In the genomic region with DNA sequence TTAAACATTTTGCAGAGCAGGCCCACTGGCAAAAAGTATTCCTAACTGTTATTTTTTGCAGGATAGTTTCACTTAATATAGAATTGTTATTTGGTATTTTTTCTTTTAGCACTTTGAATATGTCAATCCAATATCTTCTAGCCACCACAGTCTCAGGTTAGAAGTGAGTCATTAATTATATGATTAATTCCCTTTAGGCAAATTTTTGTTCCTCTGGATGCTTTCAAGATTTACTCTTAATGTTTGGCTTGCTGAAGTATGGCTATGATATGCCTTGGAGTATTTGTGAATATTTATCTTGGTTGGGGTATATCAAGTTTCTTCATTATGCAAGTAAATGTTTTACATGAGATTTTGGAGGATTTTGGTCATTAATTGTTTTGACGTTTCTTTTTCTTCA, we compare ENCODE assay signal across 34 cellular contexts.
"Had no signal": no experiment of that assay in that cellular context is flagged by ENCODE, and none has a peak within 500 bp of the region (broad histone marks: within the 10 kb centered on the region; RNA-seq: fewer than 3 reads in every experiment).

No MANE protein-coding gene starts in this region.

- DNase-seq: activated B cell treated with CpG ODN at 0.5 μM for 24 hours; activated CD4-positive, alpha-beta memory T cell treated with anti-CD3 and anti-CD28 coated beads for 36 hours; activated CD4-positive, alpha-beta T cell treated with anti-CD3 and anti-CD28 coated beads for 4 hours; activated CD4-positive, alpha-beta T cell treated with anti-CD3 and anti-CD28 coated beads, Interleukin-2, amount 10 ng/mL, durations not matched to agents 24 days and 14 days; activated CD4-positive, alpha-beta T cell treated with anti-CD3 and anti-CD28 coated beads, Interleukin-2, amount 50 U/mL, for 1 hour; activated CD4-positive, alpha-beta T cell treated with anti-CD3 and anti-CD28 coated beads, Interleukin-2, amount 50 U/mL, for 4 hours; activated CD4-positive, CD25-positive, alpha-beta regulatory T cell treated with anti-CD3 and anti-CD28 coated beads, Interleukin-2, amount 50 U/mL, for 72 hours; activated CD8-positive, alpha-beta memory T cell treated with anti-CD3 and anti-CD28 coated beads, Interleukin-2, amount 50 U/mL, for 4 hours; activated CD8-positive, alpha-beta T cell treated with anti-CD3 and anti-CD28 coated beads for 36 hours; activated effector memory CD4-positive, alpha-beta T cell treated with anti-CD3 and anti-CD28 coated beads, Interleukin-2, amount 50 U/mL, for 16 hours; activated gamma-delta T cell treated with Interleukin-2 at 50 U/mL for 16 hours; activated naive CD4-positive, alpha-beta T cell; activated naive CD4-positive, alpha-beta T cell treated with anti-CD3 and anti-CD28 coated beads for 36 hours; activated naive CD4-positive, alpha-beta T cell treated with anti-CD3 and anti-CD28 coated beads, Interleukin-2, amount 50 U/mL, for 16 hours; activated naive CD8-positive, alpha-beta T cell treated with anti-CD3 and anti-CD28 coated beads for 36 hours; activated T-cell treated with anti-CD3 and anti-CD28 coated beads for 4 hours; activated T-cell treated with anti-CD3 and anti-CD28 coated beads, Interleukin-2, amount 50 U/mL, for 1 hour; activated T-cell treated with anti-CD3 and anti-CD28 coated beads, Interleukin-2, amount 50 U/mL, for 4 hours; activated T-cell treated with anti-CD3 and anti-CD28 coated beads, Interleukin-2, amount 50 U/mL, for 72 hours; adrenal gland; amniotic stem cell; aorta; body of pancreas; brain microvascular endothelial cell; central memory CD4-positive, alpha-beta T cell; SW 1271; T-helper 1 cell; T-helper 2 cell; T-helper 9 cell had no signal

- FAIRE-seq: astrocyte, TTC549 had no signal

- H3K36me3 ChIP-seq: adrenal gland, brain microvascular endothelial cell had no signal

- H3K4me3 ChIP-seq: adrenal gland, body of pancreas had no signal

- H3K4me1 ChIP-seq: adrenal gland, body of pancreas had no signal

- H3K9me3 ChIP-seq: adrenal gland, body of pancreas had no signal

- H3K27me3 ChIP-seq: adrenal gland, body of pancreas, brain microvascular endothelial cell had no signal

- ATAC-seq: activated CD8-positive, alpha-beta T cell treated with anti-CD3 and anti-CD28 coated beads for 36 hours; activated naive CD4-positive, alpha-beta T cell treated with anti-CD3 and anti-CD28 coated beads, Interleukin-2, amount 50 U/mL, for 72 hours; activated T-cell treated with anti-CD3 and anti-CD28 coated beads, Interleukin-2, amount 50 U/mL, for 4 hours; activated T-cell treated with anti-CD3 and anti-CD28 coated beads, Interleukin-2, amount 50 U/mL, for 72 hours; activated T-helper 17 cell treated with anti-CD3 and anti-CD28 coated beads, Interleukin-2, amount 50 U/mL, for 72 hours; body of pancreas had no signal

- H3K27ac ChIP-seq: adrenal gland, body of pancreas, brain microvascular endothelial cell, VCaP had no signal
